13 cellular contexts compared by ENCODE assay signal in the genomic region with DNA sequence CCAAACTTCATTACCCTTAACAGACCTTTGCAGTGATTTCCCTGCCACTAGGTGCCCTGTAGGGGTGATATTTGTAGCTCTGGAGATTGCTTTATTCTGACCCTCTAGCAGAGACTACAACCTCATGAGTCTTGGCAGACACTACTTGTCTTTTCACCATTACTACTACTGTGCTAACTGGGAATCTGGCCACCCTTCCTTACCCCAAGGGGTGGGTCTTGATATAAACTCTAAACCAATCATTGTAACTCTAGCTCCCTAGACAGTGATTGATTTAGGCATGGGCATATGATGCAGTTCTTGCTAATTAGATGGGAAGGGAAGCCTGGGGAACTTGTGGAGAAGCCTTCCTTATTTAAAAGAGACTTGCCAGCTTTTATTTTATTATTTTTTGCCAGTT. TPM values are rescaled to one million over a fixed set of nuclear protein-coding genes. Genes with fewer than 3 reads are reported as not detected.
DNase-seq lines count a peak whose midpoint lies in the region; ATAC-seq and TF ChIP-seq lines count a peak whose summit lies in the region.
"Had no signal": no experiment of that assay in that cellular context is flagged by ENCODE, and none has a peak within 500 bp of the region (broad histone marks: within the 10 kb centered on the region; RNA-seq: fewer than 3 reads in every experiment).

No MANE protein-coding gene starts in this region.

- no peak overlapping the region for H2BK5ac ChIP-seq in trophoblast cell (ENCODE audit: low read depth, low read length, poor library complexity)

- H3K4me2 ChIP-seq in trophoblast cell (ENCODE audit: low read length) = no peak overlapping the region
- H3K4me2 ChIP-seq: neural progenitor cell had no signal

- no peak overlapping the region for H4K12ac ChIP-seq in trophoblast cell (ENCODE audit: low read depth, low read length)

- no peak for TF ChIP-seq POLR2A in transverse colon (IDR thresholded peaks at IDR 0.05)

- H3K4me3 Mint-ChIP-seq in activated T-cell treated with anti-CD3 and anti-CD28 coated beads, Interleukin-2, amount 50 U/mL, for 24 hours = no peak overlapping the region
- H3K4me3 Mint-ChIP-seq: neural progenitor cell had no signal

- peaks cover 68% of the 10 kb centered on the region for H3K4me1 Mint-ChIP-seq in activated T-cell treated with anti-CD3 and anti-CD28 coated beads, Interleukin-2, amount 50 U/mL, for 24 hours (ENCODE audit: low read depth)

- no peak overlapping the region for H2BK12ac ChIP-seq in trophoblast cell (ENCODE audit: low read length)

- H3K4me3 ChIP-seq in choroid plexus epithelial cell (ENCODE audit: low read depth, low read length) = no peak overlapping the region
- H3K4me3 ChIP-seq in trophoblast cell (ENCODE audit: low read depth, low read length) = no peak overlapping the region
- no peak overlapping the region for H3K4me3 ChIP-seq in transverse colon
- H3K4me3 ChIP-seq: neural progenitor cell had no signal

- H3K36me3 ChIP-seq in trophoblast cell (ENCODE audit: control insufficient read depth in 1 of 2, insufficient read depth in 2 of 2, low read length in 2 of 2) = peaks cover 0 to 2% of the 10 kb centered on the region in 2 experiments
- no peaks in the 10 kb centered on the region for H3K36me3 ChIP-seq in transverse colon
- H3K36me3 ChIP-seq: neural progenitor cell had no signal

- H3K36me3 Mint-ChIP-seq in activated T-cell treated with anti-CD3 and anti-CD28 coated beads, Interleukin-2, amount 50 U/mL, for 24 hours (ENCODE audit: low read depth) = peaks cover 61% of the 10 kb centered on the region

- peak overlapping the region; percentile 71 for H3K27ac Mint-ChIP-seq in activated T-cell treated with anti-CD3 and anti-CD28 coated beads, Interleukin-2, amount 50 U/mL, for 24 hours
- H3K27ac Mint-ChIP-seq: neural progenitor cell had no signal

- peak overlapping the region; percentile 49 for H3K4ac ChIP-seq in trophoblast cell (ENCODE audit: low read depth, low read length)

- H2BK120ac ChIP-seq in trophoblast cell (ENCODE audit: insufficient read depth, low read length, poor library complexity) = no peak overlapping the region

- no peak for DNase-seq in activated T-cell treated with anti-CD3 and anti-CD28 coated beads, Interleukin-2, amount 50 U/mL, for 24 hours
- DNase-seq in activated T-cell treated with anti-CD3 and anti-CD28 coated beads, Interleukin-2, amount 50 U/mL, for 1 hour = no peak
- DNase-seq in NCI-H446 treated with DMSO at 0.1 percent for 48 hours (lab: John Stamatoyannopoulos, UW) (peak; percentile 56), choroid plexus epithelial cell (ENCODE audit: low read depth) (peak; percentile 35), trophoblast cell (no peak), transverse colon (no peak)
- DNase-seq in central memory CD4-positive, alpha-beta T cell = no peak
- DNase-seq: Karpas-422, kidney glomerular epithelial cell, NCI-H2029, OCI-M1 had no signal

- H3K9ac ChIP-seq in trophoblast cell (ENCODE audit: low read length) = no peak overlapping the region
- H3K9ac ChIP-seq: neural progenitor cell had no signal

- no peak overlapping the region for H3K18ac ChIP-seq in trophoblast cell (ENCODE audit: low read length)

- no peak overlapping the region for H2AFZ ChIP-seq in trophoblast cell (ENCODE audit: insufficient read depth, low read length, poor library complexity)
- H2AFZ ChIP-seq: neural progenitor cell had no signal

- in situ Hi-C loops in transverse colon (cut with MboI; ENCODE audit: low pct_ligation_motif_present in 1 of 4, low pct_unique_long_range_greater_than_20kb in 1 of 4, low sequenced_read_pairs in 3 of 4) = no loop called here

- TF ChIP-seq EP300 in transverse colon (IDR thresholded peaks at IDR 0.05; ENCODE audit: low read depth) = no peak

- H3K23ac ChIP-seq in trophoblast cell (ENCODE audit: low read length) = no peak overlapping the region

- no peak overlapping the region for H4K8ac ChIP-seq in trophoblast cell (ENCODE audit: low read depth, low read length)

- H3K27me3 Mint-ChIP-seq in activated T-cell treated with anti-CD3 and anti-CD28 coated beads, Interleukin-2, amount 50 U/mL, for 24 hours = no peaks in the 10 kb centered on the region

- no peak for ATAC-seq in HG02973 (IDR thresholded peaks at IDR 0.05; ENCODE audit: unreplicated experiment)

- no peak overlapping the region for H3K14ac ChIP-seq in trophoblast cell (ENCODE audit: low read length)

- peaks cover 5% of the 10 kb centered on the region for H3K79me1 ChIP-seq in trophoblast cell (ENCODE audit: low read length)

- TF ChIP-seq CTCF in choroid plexus epithelial cell (conservative IDR thresholded peaks at IDR 0.05; ENCODE audit: low read depth, low read length) (no peak), transverse colon (IDR thresholded peaks at IDR 0.05) (no peak)

- no peak overlapping the region for H2AK5ac ChIP-seq in trophoblast cell (ENCODE audit: low read length)

- no peak overlapping the region for H4K91ac ChIP-seq in trophoblast cell (ENCODE audit: low read depth, low read length)

- H3K9me3 Mint-ChIP-seq in activated T-cell treated with anti-CD3 and anti-CD28 coated beads, Interleukin-2, amount 50 U/mL, for 24 hours = no peaks in the 10 kb centered on the region
- H3K9me3 Mint-ChIP-seq: neural progenitor cell had no signal

- H3K4me1 ChIP-seq in trophoblast cell (ENCODE audit: control insufficient read depth in 1 of 2, insufficient read depth in 2 of 2, low read length in 2 of 2) = peaks cover 2 to 4% of the 10 kb centered on the region in 2 experiments
- H3K4me1 ChIP-seq in transverse colon = peaks cover 21 to 67% (median 38%) of the 10 kb centered on the region in 4 donors

- H3K9me3 ChIP-seq in trophoblast cell (ENCODE audit: insufficient read depth, low read depth, low read length) (no peaks in the 10 kb centered on the region), transverse colon (no peaks in the 10 kb centered on the region)

- H3K79me2 ChIP-seq in trophoblast cell (ENCODE audit: control insufficient read depth, insufficient read depth, low read length, poor library complexity) = peaks cover 9% of the 10 kb centered on the region

- intact Hi-C loops in transverse colon (cut with DNase I; ENCODE audit: low total_unique reads) = no loop called here

- H3K27me3 ChIP-seq in trophoblast cell (ENCODE audit: insufficient read depth, low read length) (no peaks in the 10 kb centered on the region), transverse colon (no peaks in the 10 kb centered on the region)
- H3K27me3 ChIP-seq: neural progenitor cell had no signal

- H3K27ac ChIP-seq in trophoblast cell (ENCODE audit: low read depth, low read length) (no peak overlapping the region), transverse colon (no peak overlapping the region)
- H3K27ac ChIP-seq: neural progenitor cell had no signal

RNA-seq across cellular contexts. Expression of gene KPNA6, which starts 3.9 kb away (rescaled TPM):
- 32.5 and 34.1 TPM in 2 replicates for polyA plus RNA-seq in trophoblast cell (2013)
- 10 to 100 TPM; 20.5 to 30.5 (median 25.4) TPM for total RNA-seq in transverse colon

RNA-seq across cellular contexts. Expression of gene TMEM39B, which starts 39.0 kb away (rescaled TPM):
- polyA plus RNA-seq in trophoblast cell (2013) = 10.1 and 11.0 TPM in 2 replicates
- 10 to 100 TPM in 1 of 4 donors, 1 to 10 TPM in 3; 2.6 to 35.8 (median 3.5) TPM for total RNA-seq in transverse colon

Comparison
In these comparisons a context has a peak if more than half of its experiments do, and no peak if none do; other contexts are left out.
1. DNase-seq: peak in NCI-H446 treated with DMSO at 0.1 percent for 48 hours (single experiment) and choroid plexus epithelial cell (single experiment); none in activated T-cell treated with anti-CD3 and anti-CD28 coated beads, Interleukin-2, amount 50 U/mL, for 24 hours (single experiment), activated T-cell treated with anti-CD3 and anti-CD28 coated beads, Interleukin-2, amount 50 U/mL, for 1 hour (single experiment), trophoblast cell (0 of 2), transverse colon (single experiment) and central memory CD4-positive, alpha-beta T cell (single experiment).